In the genomic region with DNA sequence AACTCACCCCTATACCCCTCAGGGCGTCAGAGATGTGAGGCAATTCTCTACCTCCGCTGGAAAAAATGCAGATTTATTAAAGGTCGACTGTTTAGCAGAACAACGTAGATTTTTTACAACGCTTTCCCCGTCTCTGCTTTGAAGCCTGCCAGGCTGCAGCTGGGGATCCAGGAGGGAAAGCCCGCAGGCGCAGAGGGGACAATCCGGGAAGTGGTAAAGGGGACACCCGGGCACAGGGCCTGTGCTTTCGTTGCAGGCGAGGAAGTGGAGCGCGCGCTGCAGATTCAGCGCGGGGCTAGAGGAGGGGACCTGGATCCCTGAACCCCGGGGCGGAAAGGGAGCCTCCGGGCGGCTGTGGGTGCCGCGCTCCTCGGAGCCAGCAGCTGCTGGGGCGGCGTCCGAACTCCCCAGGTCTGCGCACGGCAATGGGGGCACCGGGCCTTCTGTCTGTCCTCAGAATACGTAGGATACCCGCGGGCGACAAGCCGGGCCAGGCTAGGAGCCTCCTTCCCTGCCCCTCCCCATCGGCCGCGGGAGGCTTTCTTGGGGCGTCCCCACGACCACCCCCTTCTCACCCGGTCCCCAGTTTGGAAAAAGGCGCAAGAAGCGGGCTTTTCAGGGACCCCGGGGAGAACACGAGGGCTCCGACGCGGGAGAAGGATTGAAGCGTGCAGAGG, we compare ENCODE assay signal across 2 cellular contexts.
TF ChIP-seq lines count a peak whose summit lies in the region.

No MANE protein-coding gene starts in this region.

TF ChIP-seq in GM23338, 12 proteins besides CTCF, POLR2A, EP300 and RAD21 (continues in another document):
- TF ChIP-seq POLR2AphosphoS5 (IDR thresholded peaks at IDR 0.05; ENCODE audit: low read depth) (no peak), EZH2phosphoT487 (IDR thresholded peaks at IDR 0.05; ENCODE audit: unreplicated experiment) (peak; percentile 74), CREB1 (CRISPR knock-in tag; IDR thresholded peaks at IDR 0.05; ENCODE audit: low read depth) (no peak), ZNF114 (CRISPR knock-in tag; IDR thresholded peaks at IDR 0.05) (no peak), NANOG (IDR thresholded peaks at IDR 0.05; ENCODE audit: borderline replicate concordance) (no peak), EZH2 (IDR thresholded peaks at IDR 0.05; ENCODE audit: low read depth, unreplicated experiment) (peak; percentile 96), ZNF331 (CRISPR knock-in tag; IDR thresholded peaks at IDR 0.05; ENCODE audit: low read depth) (no peak), STAT1 (IDR thresholded peaks at IDR 0.05; ENCODE audit: unreplicated experiment) (no peak), JUNB (IDR thresholded peaks at IDR 0.05; ENCODE audit: unreplicated experiment) (no peak)
- TF ChIP-seq, protein P1, sequence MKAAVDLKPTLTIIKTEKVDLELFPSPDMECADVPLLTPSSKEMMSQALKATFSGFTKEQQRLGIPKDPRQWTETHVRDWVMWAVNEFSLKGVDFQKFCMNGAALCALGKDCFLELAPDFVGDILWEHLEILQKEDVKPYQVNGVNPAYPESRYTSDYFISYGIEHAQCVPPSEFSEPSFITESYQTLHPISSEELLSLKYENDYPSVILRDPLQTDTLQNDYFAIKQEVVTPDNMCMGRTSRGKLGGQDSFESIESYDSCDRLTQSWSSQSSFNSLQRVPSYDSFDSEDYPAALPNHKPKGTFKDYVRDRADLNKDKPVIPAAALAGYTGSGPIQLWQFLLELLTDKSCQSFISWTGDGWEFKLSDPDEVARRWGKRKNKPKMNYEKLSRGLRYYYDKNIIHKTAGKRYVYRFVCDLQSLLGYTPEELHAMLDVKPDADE (IDR thresholded peaks at IDR 0.05), result no peak
- TF ChIP-seq, protein P2, sequence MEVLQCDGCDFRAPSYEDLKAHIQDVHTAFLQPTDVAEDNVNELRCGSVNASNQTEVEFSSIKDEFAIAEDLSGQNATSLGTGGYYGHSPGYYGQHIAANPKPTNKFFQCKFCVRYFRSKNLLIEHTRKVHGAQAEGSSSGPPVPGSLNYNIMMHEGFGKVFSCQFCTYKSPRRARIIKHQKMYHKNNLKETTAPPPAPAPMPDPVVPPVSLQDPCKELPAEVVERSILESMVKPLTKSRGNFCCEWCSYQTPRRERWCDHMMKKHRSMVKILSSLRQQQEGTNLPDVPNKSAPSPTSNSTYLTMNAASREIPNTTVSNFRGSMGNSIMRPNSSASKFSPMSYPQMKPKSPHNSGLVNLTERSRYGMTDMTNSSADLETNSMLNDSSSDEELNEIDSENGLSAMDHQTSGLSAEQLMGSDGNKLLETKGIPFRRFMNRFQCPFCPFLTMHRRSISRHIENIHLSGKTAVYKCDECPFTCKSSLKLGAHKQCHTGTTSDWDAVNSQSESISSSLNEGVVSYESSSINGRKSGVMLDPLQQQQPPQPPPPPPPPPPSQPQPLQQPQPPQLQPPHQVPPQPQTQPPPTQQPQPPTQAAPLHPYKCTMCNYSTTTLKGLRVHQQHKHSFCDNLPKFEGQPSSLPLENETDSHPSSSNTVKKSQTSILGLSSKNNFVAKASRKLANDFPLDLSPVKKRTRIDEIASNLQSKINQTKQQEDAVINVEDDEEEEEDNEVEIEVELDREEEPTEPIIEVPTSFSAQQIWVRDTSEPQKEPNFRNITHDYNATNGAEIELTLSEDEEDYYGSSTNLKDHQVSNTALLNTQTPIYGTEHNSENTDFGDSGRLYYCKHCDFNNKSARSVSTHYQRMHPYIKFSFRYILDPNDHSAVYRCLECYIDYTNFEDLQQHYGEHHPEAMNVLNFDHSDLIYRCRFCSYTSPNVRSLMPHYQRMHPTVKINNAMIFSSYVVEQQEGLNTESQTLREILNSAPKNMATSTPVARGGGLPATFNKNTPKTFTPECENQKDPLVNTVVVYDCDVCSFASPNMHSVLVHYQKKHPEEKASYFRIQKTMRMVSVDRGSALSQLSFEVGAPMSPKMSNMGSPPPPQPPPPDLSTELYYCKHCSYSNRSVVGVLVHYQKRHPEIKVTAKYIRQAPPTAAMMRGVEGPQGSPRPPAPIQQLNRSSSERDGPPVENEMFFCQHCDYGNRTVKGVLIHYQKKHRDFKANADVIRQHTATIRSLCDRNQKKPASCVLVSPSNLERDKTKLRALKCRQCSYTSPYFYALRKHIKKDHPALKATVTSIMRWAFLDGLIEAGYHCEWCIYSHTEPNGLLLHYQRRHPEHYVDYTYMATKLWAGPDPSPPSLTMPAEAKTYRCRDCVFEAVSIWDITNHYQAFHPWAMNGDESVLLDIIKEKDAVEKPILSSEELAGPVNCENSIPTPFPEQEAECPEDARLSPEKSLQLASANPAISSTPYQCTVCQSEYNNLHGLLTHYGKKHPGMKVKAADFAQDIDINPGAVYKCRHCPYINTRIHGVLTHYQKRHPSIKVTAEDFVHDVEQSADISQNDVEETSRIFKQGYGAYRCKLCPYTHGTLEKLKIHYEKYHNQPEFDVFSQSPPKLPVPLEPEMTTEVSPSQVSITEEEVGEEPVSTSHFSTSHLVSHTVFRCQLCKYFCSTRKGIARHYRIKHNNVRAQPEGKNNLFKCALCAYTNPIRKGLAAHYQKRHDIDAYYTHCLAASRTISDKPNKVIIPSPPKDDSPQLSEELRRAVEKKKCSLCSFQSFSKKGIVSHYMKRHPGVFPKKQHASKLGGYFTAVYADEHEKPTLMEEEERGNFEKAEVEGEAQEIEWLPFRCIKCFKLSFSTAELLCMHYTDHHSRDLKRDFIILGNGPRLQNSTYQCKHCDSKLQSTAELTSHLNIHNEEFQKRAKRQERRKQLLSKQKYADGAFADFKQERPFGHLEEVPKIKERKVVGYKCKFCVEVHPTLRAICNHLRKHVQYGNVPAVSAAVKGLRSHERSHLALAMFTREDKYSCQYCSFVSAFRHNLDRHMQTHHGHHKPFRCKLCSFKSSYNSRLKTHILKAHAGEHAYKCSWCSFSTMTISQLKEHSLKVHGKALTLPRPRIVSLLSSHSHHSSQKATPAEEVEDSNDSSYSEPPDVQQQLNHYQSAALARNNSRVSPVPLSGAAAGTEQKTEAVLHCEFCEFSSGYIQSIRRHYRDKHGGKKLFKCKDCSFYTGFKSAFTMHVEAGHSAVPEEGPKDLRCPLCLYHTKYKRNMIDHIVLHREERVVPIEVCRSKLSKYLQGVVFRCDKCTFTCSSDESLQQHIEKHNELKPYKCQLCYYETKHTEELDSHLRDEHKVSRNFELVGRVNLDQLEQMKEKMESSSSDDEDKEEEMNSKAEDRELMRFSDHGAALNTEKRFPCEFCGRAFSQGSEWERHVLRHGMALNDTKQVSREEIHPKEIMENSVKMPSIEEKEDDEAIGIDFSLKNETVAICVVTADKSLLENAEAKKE (CRISPR knock-in tag; IDR thresholded peaks at IDR 0.05), result no peak

TF ChIP-seq in H1, 55 proteins besides CTCF, POLR2A, EP300 and RAD21:
- peak; percentile 85 for TF ChIP-seq EZH2 (IDR thresholded peaks at IDR 0.05; ENCODE audit: low read depth, low read length, severe bottlenecking)
- TF ChIP-seq EGR1 (IDR thresholded peaks at IDR 0.05; ENCODE audit: borderline replicate concordance, low read depth, low read length), result 0 out of 2 replicates have a peak, but pooled peaks have one; percentile 12
- TF ChIP-seq KDM4A (IDR thresholded peaks at IDR 0.05; ENCODE audit: low read depth, low read length, severe bottlenecking), result peak; percentile 26
- TF ChIP-seq, protein P3, sequence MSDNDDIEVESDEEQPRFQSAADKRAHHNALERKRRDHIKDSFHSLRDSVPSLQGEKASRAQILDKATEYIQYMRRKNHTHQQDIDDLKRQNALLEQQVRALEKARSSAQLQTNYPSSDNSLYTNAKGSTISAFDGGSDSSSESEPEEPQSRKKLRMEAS (IDR thresholded peaks at IDR 0.05), result no peak
- TF ChIP-seq SIX5 (IDR thresholded peaks at IDR 0.05; ENCODE audit: low read depth, low read length), result no peak
- TF ChIP-seq RBBP5 (IDR thresholded peaks at IDR 0.05; ENCODE audit: borderline replicate concordance, low read depth, low read length), result no peak
- peak; percentile 98 for TF ChIP-seq RNF2 (IDR thresholded peaks at IDR 0.05; ENCODE audit: borderline replicate concordance, low read depth, low read length, missing control alignments, poor library complexity, severe bottlenecking)
- TF ChIP-seq ZNF274 (IDR thresholded peaks at IDR 0.05; ENCODE audit: borderline replicate concordance, extremely low read depth, low read length), result no peak
- TF ChIP-seq JUND (IDR thresholded peaks at IDR 0.05; ENCODE audit: low read length), result no peak
- peak; percentile 19 for TF ChIP-seq ASH2L (IDR thresholded peaks at IDR 0.05; ENCODE audit: low read length)
- peak; percentile 90 for TF ChIP-seq SUZ12 (IDR thresholded peaks at IDR 0.05; ENCODE audit: low read length)
- TF ChIP-seq SP4 (IDR thresholded peaks at IDR 0.05; ENCODE audit: low read length), result no peak
- peak; percentile 89; the same call in 1 of the 2 replicates for TF ChIP-seq CBX8 (IDR thresholded peaks at IDR 0.05; ENCODE audit: borderline replicate concordance, low read depth, low read length)
